10 cellular contexts compared by ENCODE assay signal in genomic region chr2:72864500-72864899, GRCh38. TPM values are rescaled to one million over a fixed set of nuclear protein-coding genes. Genes with fewer than 3 reads are reported as not detected.
DNase-seq lines count a peak whose midpoint lies in the region; ATAC-seq and TF ChIP-seq lines count a peak whose summit lies in the region.
"Had no signal": no experiment of that assay in that cellular context is flagged by ENCODE, and none has a peak within 500 bp of the region (broad histone marks: within the 10 kb centered on the region; RNA-seq: fewer than 3 reads in every experiment).

No MANE protein-coding gene starts in this region.

- H3K36me3 ChIP-seq in brain microvascular endothelial cell (replicated peaks) (no peaks in the 10 kb centered on the region), body of pancreas (replicated peaks in 1 of 2; ENCODE audit: insufficient read depth in 1 of 2, low read depth in 2 of 2) (no peaks in the 10 kb centered on the region), WERI-Rb-1 (no peaks in the 10 kb centered on the region)

- no peaks in the 10 kb centered on the region for H3K9me3 Mint-ChIP-seq in naive thymus-derived CD8-positive, alpha-beta T cell

- H3K4me3 Mint-ChIP-seq in naive thymus-derived CD8-positive, alpha-beta T cell = no peak overlapping the region

- no peak overlapping the region for H3K27ac ChIP-seq in brain microvascular endothelial cell
- H3K27ac ChIP-seq in body of pancreas = no peak overlapping the region
- no peak overlapping the region for H3K27ac ChIP-seq in WERI-Rb-1

- POLR2A ChIA-PET in naive thymus-derived CD8-positive, alpha-beta T cell (lab: Charles Lee) = no interaction called here

- peaks cover 5 to 14% (median 10%) of the 10 kb centered on the region in 4 donors for H3K4me1 Mint-ChIP-seq in naive thymus-derived CD8-positive, alpha-beta T cell

- no peak overlapping the region for H3K27ac Mint-ChIP-seq in naive thymus-derived CD8-positive, alpha-beta T cell

- in situ Hi-C loops in brain microvascular endothelial cell (cut with HindIII; ENCODE audit: low pct_ligation_motif_present, low sequenced_read_pairs) = no loop called here

- peaks cover 33 to 77% (median 56%) of the 10 kb centered on the region in 5 donors for H3K27me3 Mint-ChIP-seq in naive thymus-derived CD8-positive, alpha-beta T cell

- 39 to 55% methylated on average over 2 of the region's 2 CpGs for whole genome bisulfite sequencing in body of pancreas, 2 donors

- no peak overlapping the region for H3K4me3 ChIP-seq in brain microvascular endothelial cell (ENCODE audit: low read depth, low read length)
- no peak overlapping the region for H3K4me3 ChIP-seq in body of pancreas
- no peak overlapping the region for H3K4me3 ChIP-seq in WERI-Rb-1 (ENCODE audit: low read depth, low read length)

- no peak for TF ChIP-seq CTCF in brain microvascular endothelial cell (IDR thresholded peaks at IDR 0.05; ENCODE audit: low read depth, low read length, missing control alignments)
- TF ChIP-seq CTCF in body of pancreas (IDR thresholded peaks at IDR 0.05) = no peak
- TF ChIP-seq CTCF in WERI-Rb-1 (IDR thresholded peaks at IDR 0.05; ENCODE audit: low read depth, low read length) = no peak

- DNase-seq in AG08395 (ENCODE audit: low spot score) (peak; percentile 63), brain microvascular endothelial cell (peak; percentile 45), body of pancreas (no peak), WERI-Rb-1 (no peak), COLO668 (lab: John Stamatoyannopoulos, UW; ENCODE audit: unreplicated experiment) (no peak)
- DNase-seq in naive thymus-derived CD8-positive, alpha-beta T cell = no peak

- no peak for TF ChIP-seq POLR2A in body of pancreas (IDR thresholded peaks at IDR 0.05)

- H3K36me3 Mint-ChIP-seq in naive thymus-derived CD8-positive, alpha-beta T cell = no peaks in the 10 kb centered on the region

- ATAC-seq in GM18867 (IDR thresholded peaks at IDR 0.05; ENCODE audit: unreplicated experiment) (peak; percentile 60), HG03175 (IDR thresholded peaks at IDR 0.05; ENCODE audit: unreplicated experiment) (peak; percentile 55), body of pancreas (no peak)
- ATAC-seq in naive thymus-derived CD8-positive, alpha-beta T cell = no peak

- H3K9me3 ChIP-seq in body of pancreas (no peaks in the 10 kb centered on the region), WERI-Rb-1 (ENCODE audit: severe bottlenecking) (no peaks in the 10 kb centered on the region)

- intact Hi-C loops in body of pancreas (cut with DNase I) = no loop called here

- H3K4me1 ChIP-seq in body of pancreas = peaks cover 10% of the 10 kb centered on the region

- peaks cover 3% of the 10 kb centered on the region for H3K27me3 ChIP-seq in brain microvascular endothelial cell (replicated peaks)
- H3K27me3 ChIP-seq in body of pancreas = no peaks in the 10 kb centered on the region
- peaks cover 37% of the 10 kb centered on the region for H3K27me3 ChIP-seq in WERI-Rb-1 (ENCODE audit: insufficient read depth, low read depth, severe bottlenecking)

RNA-seq across cellular contexts. Expression of gene SPR, which starts 22.7 kb away (rescaled TPM):
- 10 to 100 TPM; 62.6 to 84.6 TPM for total RNA-seq in body of pancreas
- under 1 TPM in 1 of 2 experiments, not detected in 1; 0.52 TPM for total RNA-seq in naive thymus-derived CD8-positive, alpha-beta T cell
- polyA plus RNA-seq in naive thymus-derived CD8-positive, alpha-beta T cell = 1 to 10 TPM in 1 of 3 donors, under 1 TPM in 1, not detected in 1; 0.63 to 1.8 TPM

RNA-seq across cellular contexts. Expression of gene EXOC6B, which starts 38.7 kb away (rescaled TPM):
- total RNA-seq in body of pancreas = 10 to 100 TPM; 11.7 to 12.9 TPM
- 10 to 100 TPM; 19.5 to 20.1 TPM for total RNA-seq in naive thymus-derived CD8-positive, alpha-beta T cell
- 1 to 10 TPM; 3.3 to 3.4 (median 3.3) TPM for polyA plus RNA-seq in naive thymus-derived CD8-positive, alpha-beta T cell

RNA-seq across cellular contexts. Expression of gene EMX1, which starts 52.8 kb away (rescaled TPM):
- total RNA-seq in body of pancreas = under 1 TPM; 0.26 to 0.33 TPM
- not detected for total RNA-seq in naive thymus-derived CD8-positive, alpha-beta T cell
- polyA plus RNA-seq in naive thymus-derived CD8-positive, alpha-beta T cell = not detected
- total RNA-seq: glomerular endothelial cell, posterior vena cava had no signal

Comparison
In these comparisons a context has a peak if more than half of its experiments do, and no peak if none do; other contexts are left out.
1. DNase-seq: peak in AG08395 (single experiment) and brain microvascular endothelial cell (single experiment); none in body of pancreas (0 of 4), WERI-Rb-1 (single experiment), naive thymus-derived CD8-positive, alpha-beta T cell (0 of 10) and COLO668 (single experiment).
2. ATAC-seq: peak in GM18867 (single experiment) and HG03175 (single experiment); none in body of pancreas (single experiment) and naive thymus-derived CD8-positive, alpha-beta T cell (0 of 2).
3. RNA of gene SPR, which starts 22.7 kb away (total RNA-seq): 62.6 to 84.6 TPM in body of pancreas; 0.52 TPM in naive thymus-derived CD8-positive, alpha-beta T cell; every median in the first group is over 10 times any median in the second.